Comparison of ENCODE assay signal across 12 cellular contexts in the genomic region with DNA sequence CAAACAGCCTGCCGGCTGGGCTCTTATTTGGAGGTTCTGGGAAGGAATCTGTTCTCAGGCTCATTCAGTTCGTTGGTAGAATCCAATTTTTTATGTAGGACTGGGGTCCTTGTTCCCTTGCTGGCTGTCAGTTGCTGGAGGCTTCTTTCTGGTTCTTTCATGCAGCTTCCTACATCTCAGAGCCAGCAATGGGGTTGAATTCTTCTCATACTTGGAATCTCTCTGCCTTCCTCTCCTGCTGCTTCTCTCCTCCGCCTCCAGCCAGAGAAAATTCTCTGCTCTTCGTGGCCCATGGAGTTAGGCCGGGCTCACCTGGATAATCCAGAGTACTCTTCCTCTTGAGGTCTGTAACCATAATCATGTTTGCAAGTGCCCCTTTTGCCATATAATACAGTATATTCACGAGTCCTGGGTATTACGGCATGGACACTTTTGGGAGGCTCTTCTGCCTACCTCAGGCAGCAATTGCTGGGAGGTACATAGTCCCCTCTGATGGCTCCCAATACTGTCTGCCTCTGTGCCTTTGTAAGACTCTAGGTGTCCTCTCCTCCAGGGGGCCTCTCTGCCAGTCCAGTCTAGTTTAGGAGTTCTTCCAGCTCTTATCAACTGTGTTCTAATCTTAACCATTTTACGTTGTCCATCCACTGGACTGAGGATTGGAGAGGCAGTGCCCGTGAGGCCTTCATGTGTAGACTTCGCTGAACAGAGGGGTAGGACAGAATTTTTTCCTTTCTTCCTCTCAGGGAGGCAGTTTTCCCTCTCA. TPM values are rescaled to one million over a fixed set of nuclear protein-coding genes. Genes with fewer than 3 reads are reported as not detected.
DNase-seq lines count a peak whose midpoint lies in the region; ATAC-seq and TF ChIP-seq lines count a peak whose summit lies in the region.
"Had no signal": no experiment of that assay in that cellular context is flagged by ENCODE, and none has a peak within 500 bp of the region (broad histone marks: within the 10 kb centered on the region; RNA-seq: fewer than 3 reads in every experiment).

No MANE protein-coding gene starts in this region.

- POLR2A ChIA-PET in activated CD4-positive, alpha-beta memory T cell treated with anti-CD3 and anti-CD28 coated beads for 36 hours (lab: Charles Lee), result no interaction called here

- intact Hi-C loops in activated CD4-positive, alpha-beta memory T cell treated with anti-CD3 and anti-CD28 coated beads for 36 hours (cut with micrococcal nuclease), result loop anchor here (5.0 kb wide), 1 partner anchor 615 kb away; no protein-coding TSS in a partner anchor

- peak overlapping the region; percentile 68 for H3K27ac Mint-ChIP-seq in activated T-cell treated with anti-CD3 and anti-CD28 coated beads, Interleukin-2, amount 50 U/mL, for 72 hours
- H3K27ac Mint-ChIP-seq in activated CD4-positive, alpha-beta memory T cell treated with anti-CD3 and anti-CD28 coated beads for 36 hours, result no peak overlapping the region
- no peak overlapping the region for H3K27ac Mint-ChIP-seq in glutamatergic neuron (ENCODE audit: unreplicated experiment)
- H3K27ac Mint-ChIP-seq in stimulated activated memory B cell treated with anti-CD40 and anti-IgM and Interleukin-4, amounts not matched to agents 10 μg/mL and 1 μg/mL and 100 μg/mL, for 72 hours, result peak overlapping the region; percentile 46

- no peak for ATAC-seq in activated T-cell treated with anti-CD3 and anti-CD28 coated beads, Interleukin-2, amount 50 U/mL, for 72 hours (replicated peaks in 1 of 2)
- no peak for ATAC-seq in stimulated activated memory B cell treated with anti-CD40 and anti-IgM and Interleukin-4, amounts not matched to agents 10 μg/mL and 1 μg/mL and 100 μg/mL, for 72 hours
- ATAC-seq in GM21737 (IDR thresholded peaks at IDR 0.05; ENCODE audit: unreplicated experiment) (no peak), GM18498 (IDR thresholded peaks at IDR 0.05; ENCODE audit: unreplicated experiment) (no peak)

- TF ChIP-seq CTCF in glutamatergic neuron (IDR thresholded peaks at IDR 0.05; ENCODE audit: partially characterized antibody, unreplicated experiment), result no peak

- peaks cover 71% of the 10 kb centered on the region for H3K4me1 Mint-ChIP-seq in activated T-cell treated with anti-CD3 and anti-CD28 coated beads, Interleukin-2, amount 50 U/mL, for 72 hours (ENCODE audit: low read depth)
- H3K4me1 Mint-ChIP-seq in activated CD4-positive, alpha-beta memory T cell treated with anti-CD3 and anti-CD28 coated beads for 36 hours (ENCODE audit: low read depth), result peaks cover 57% of the 10 kb centered on the region
- peaks cover 25% of the 10 kb centered on the region for H3K4me1 Mint-ChIP-seq in glutamatergic neuron (ENCODE audit: low read depth, unreplicated experiment)
- H3K4me1 Mint-ChIP-seq in stimulated activated memory B cell treated with anti-CD40 and anti-IgM and Interleukin-4, amounts not matched to agents 10 μg/mL and 1 μg/mL and 100 μg/mL, for 72 hours, result peaks cover 56% of the 10 kb centered on the region

- CTCF ChIA-PET in activated CD4-positive, alpha-beta memory T cell treated with anti-CD3 and anti-CD28 coated beads for 36 hours (lab: Charles Lee), result interaction anchor here (1.1 kb wide), 1 partner anchor 14 kb away, joined by 4 read pairs; no protein-coding TSS in a partner anchor

- peak overlapping the region; percentile 86 to 93 for H3K4me3 Mint-ChIP-seq in activated T-cell treated with anti-CD3 and anti-CD28 coated beads, Interleukin-2, amount 50 U/mL, for 72 hours
- H3K4me3 Mint-ChIP-seq in activated CD4-positive, alpha-beta memory T cell treated with anti-CD3 and anti-CD28 coated beads for 36 hours, result peak overlapping the region; percentile 95
- peak overlapping the region; percentile 45 for H3K4me3 Mint-ChIP-seq in glutamatergic neuron (ENCODE audit: unreplicated experiment)
- H3K4me3 Mint-ChIP-seq in stimulated activated memory B cell treated with anti-CD40 and anti-IgM and Interleukin-4, amounts not matched to agents 10 μg/mL and 1 μg/mL and 100 μg/mL, for 72 hours, result peak overlapping the region; percentile 55

- H3K27me3 Mint-ChIP-seq in activated T-cell treated with anti-CD3 and anti-CD28 coated beads, Interleukin-2, amount 50 U/mL, for 72 hours (ENCODE audit: low read depth), result no peaks in the 10 kb centered on the region
- H3K27me3 Mint-ChIP-seq in activated CD4-positive, alpha-beta memory T cell treated with anti-CD3 and anti-CD28 coated beads for 36 hours, result no peaks in the 10 kb centered on the region
- peaks cover 6% of the 10 kb centered on the region for H3K27me3 Mint-ChIP-seq in glutamatergic neuron (ENCODE audit: unreplicated experiment)
- no peaks in the 10 kb centered on the region for H3K27me3 Mint-ChIP-seq in stimulated activated memory B cell treated with anti-CD40 and anti-IgM and Interleukin-4, amounts not matched to agents 10 μg/mL and 1 μg/mL and 100 μg/mL, for 72 hours

- DNase-seq in activated T-cell treated with anti-CD3 and anti-CD28 coated beads, Interleukin-2, amount 50 U/mL, for 72 hours, result no peak
- DNase-seq in activated T-cell treated with anti-CD3 and anti-CD28 coated beads, Interleukin-2, amount 50 U/mL, for 48 hours, result no peak
- DNase-seq in activated CD4-positive, alpha-beta memory T cell treated with anti-CD3 and anti-CD28 coated beads for 36 hours, result no peak
- DNase-seq in glutamatergic neuron, result no peak
- no peak for DNase-seq in AG20443 (ENCODE audit: low spot score)
- DNase-seq: activated CD8-positive, alpha-beta memory T cell treated with anti-CD3 and anti-CD28 coated beads for 24 hours; cortex of kidney; NCI-H1105; stomach had no signal

- no peaks in the 10 kb centered on the region for H3K9me3 Mint-ChIP-seq in activated T-cell treated with anti-CD3 and anti-CD28 coated beads, Interleukin-2, amount 50 U/mL, for 72 hours
- H3K9me3 Mint-ChIP-seq in activated CD4-positive, alpha-beta memory T cell treated with anti-CD3 and anti-CD28 coated beads for 36 hours, result no peaks in the 10 kb centered on the region
- peaks cover 8% of the 10 kb centered on the region for H3K9me3 Mint-ChIP-seq in glutamatergic neuron (ENCODE audit: unreplicated experiment)
- H3K9me3 Mint-ChIP-seq in stimulated activated memory B cell treated with anti-CD40 and anti-IgM and Interleukin-4, amounts not matched to agents 10 μg/mL and 1 μg/mL and 100 μg/mL, for 72 hours, result no peaks in the 10 kb centered on the region

- peaks cover 5 to 8% of the 10 kb centered on the region in 2 donors for H3K36me3 Mint-ChIP-seq in activated T-cell treated with anti-CD3 and anti-CD28 coated beads, Interleukin-2, amount 50 U/mL, for 72 hours (ENCODE audit: insufficient read depth in 2 of 2)
- H3K36me3 Mint-ChIP-seq in activated CD4-positive, alpha-beta memory T cell treated with anti-CD3 and anti-CD28 coated beads for 36 hours, result peaks cover 16% of the 10 kb centered on the region
- H3K36me3 Mint-ChIP-seq in glutamatergic neuron (ENCODE audit: unreplicated experiment), result no peaks in the 10 kb centered on the region
- H3K36me3 Mint-ChIP-seq in stimulated activated memory B cell treated with anti-CD40 and anti-IgM and Interleukin-4, amounts not matched to agents 10 μg/mL and 1 μg/mL and 100 μg/mL, for 72 hours, result peaks cover 13% of the 10 kb centered on the region

RNA-seq across cellular contexts. Expression of a gene that starts 2.2 kb away (rescaled TPM):
- total RNA-seq in activated T-cell treated with anti-CD3 and anti-CD28 coated beads, Interleukin-2, amount 50 U/mL, for 72 hours, result 10 to 100 TPM; 26.7 TPM
- total RNA-seq in activated CD4-positive, alpha-beta memory T cell treated with anti-CD3 and anti-CD28 coated beads for 36 hours, result 10 to 100 TPM; 24.1 to 29.2 TPM
- total RNA-seq in glutamatergic neuron (ENCODE audit: unreplicated experiment), result 23.3 TPM

RNA-seq across cellular contexts. Expression of a gene that starts 2.3 kb away (rescaled TPM):
- total RNA-seq in activated T-cell treated with anti-CD3 and anti-CD28 coated beads, Interleukin-2, amount 50 U/mL, for 72 hours, result 10 to 100 TPM; 22.2 to 31.2 TPM
- total RNA-seq in activated CD4-positive, alpha-beta memory T cell treated with anti-CD3 and anti-CD28 coated beads for 36 hours, result 10 to 100 TPM; 42.3 to 45.8 TPM
- 23.8 TPM for total RNA-seq in glutamatergic neuron (ENCODE audit: unreplicated experiment)

Comparison
In these comparisons a context has a peak if more than half of its experiments do, and no peak if none do; other contexts are left out.
1. H3K27ac Mint-ChIP-seq: peak in activated T-cell treated with anti-CD3 and anti-CD28 coated beads, Interleukin-2, amount 50 U/mL, for 72 hours (single experiment) and stimulated activated memory B cell treated with anti-CD40 and anti-IgM and Interleukin-4, amounts not matched to agents 10 μg/mL and 1 μg/mL and 100 μg/mL, for 72 hours (single experiment); none in activated CD4-positive, alpha-beta memory T cell treated with anti-CD3 and anti-CD28 coated beads for 36 hours (single experiment) and glutamatergic neuron (single experiment).
2. H3K4me3 Mint-ChIP-seq: peak in every context shown above with its lines; median percentile 95 in activated CD4-positive, alpha-beta memory T cell treated with anti-CD3 and anti-CD28 coated beads for 36 hours; 90 in activated T-cell treated with anti-CD3 and anti-CD28 coated beads, Interleukin-2, amount 50 U/mL, for 72 hours; 55 in stimulated activated memory B cell treated with anti-CD40 and anti-IgM and Interleukin-4, amounts not matched to agents 10 μg/mL and 1 μg/mL and 100 μg/mL, for 72 hours; 45 in glutamatergic neuron.